Comparison of ENCODE assay signal across 1 cellular context in the genomic region with DNA sequence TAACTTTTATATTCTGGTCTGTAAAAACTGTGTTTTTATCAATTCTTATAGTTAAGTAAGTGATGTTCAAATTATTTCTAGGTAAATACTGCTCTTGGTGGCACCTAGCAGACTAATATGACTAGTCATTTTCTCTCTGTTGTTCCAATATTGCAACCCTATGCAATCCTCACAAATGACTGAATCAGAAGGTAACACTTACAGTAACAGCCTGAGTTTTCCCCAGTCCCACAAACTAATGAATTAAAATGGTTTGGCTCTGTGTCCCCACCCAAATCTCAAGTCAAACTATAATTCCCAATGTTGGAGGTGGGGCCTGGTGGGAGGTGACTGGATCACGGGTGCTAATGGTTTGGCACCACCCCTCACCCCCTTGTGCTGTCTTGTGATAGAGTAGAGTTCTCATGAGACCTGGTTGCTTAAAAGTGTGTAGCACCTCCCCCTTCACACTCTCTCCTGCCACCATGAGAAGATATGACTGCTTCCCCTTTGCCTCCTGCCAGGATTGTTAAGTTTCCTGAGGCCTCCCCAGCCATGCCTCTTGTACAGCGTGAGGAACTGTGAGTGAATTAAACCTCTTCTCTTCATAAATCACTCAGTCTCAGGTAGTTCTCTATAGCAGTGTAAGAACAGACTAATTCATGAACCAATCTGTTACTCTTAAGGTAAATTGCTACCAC.
TF ChIP-seq lines count a peak whose summit lies in the region.

No MANE protein-coding gene starts in this region.

TF ChIP-seq in K562, 482 proteins besides CTCF, POLR2A, EP300 and RAD21 (continued from another document):
- TF ChIP-seq, protein P1, sequence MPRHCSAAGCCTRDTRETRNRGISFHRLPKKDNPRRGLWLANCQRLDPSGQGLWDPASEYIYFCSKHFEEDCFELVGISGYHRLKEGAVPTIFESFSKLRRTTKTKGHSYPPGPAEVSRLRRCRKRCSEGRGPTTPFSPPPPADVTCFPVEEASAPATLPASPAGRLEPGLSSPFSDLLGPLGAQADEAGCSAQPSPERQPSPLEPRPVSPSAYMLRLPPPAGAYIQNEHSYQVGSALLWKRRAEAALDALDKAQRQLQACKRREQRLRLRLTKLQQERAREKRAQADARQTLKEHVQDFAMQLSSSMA (CRISPR knock-in tag; IDR thresholded peaks at IDR 0.05): no peak
- peak; percentile 84 for TF ChIP-seq CEBPG (CRISPR knock-in tag; IDR thresholded peaks at IDR 0.05)
- peak; percentile 42 to 81 for TF ChIP-seq CEBPG (tag; conservative IDR thresholded peaks at IDR 0.05 in 1 of 2, IDR thresholded peaks at IDR 0.05 in 1 of 2)
- peak; percentile 64; the same call in 1 of the 2 replicates for TF ChIP-seq ZNF175 (CRISPR knock-in tag; IDR thresholded peaks at IDR 0.05; ENCODE audit: low read depth)
- TF ChIP-seq SMARCA5 (IDR thresholded peaks at IDR 0.05): peak; percentile 43; the same call in 1 of the 2 replicates
- TF ChIP-seq ZNF766 (CRISPR knock-in tag; conservative IDR thresholded peaks at IDR 0.05): peak; percentile 97
- TF ChIP-seq XRCC3 (IDR thresholded peaks at IDR 0.05): 0 out of 2 replicates have a peak, but pooled peaks have one; percentile 19
- peak; percentile 75 for TF ChIP-seq MEIS2 (IDR thresholded peaks at IDR 0.05; ENCODE audit: partially characterized antibody)
- TF ChIP-seq MAFG (tag; conservative IDR thresholded peaks at IDR 0.05): peak; percentile 46; the same call in 1 of the 2 replicates
- peak; percentile 85 for TF ChIP-seq CC2D1A (IDR thresholded peaks at IDR 0.05)
- TF ChIP-seq, protein P2, sequence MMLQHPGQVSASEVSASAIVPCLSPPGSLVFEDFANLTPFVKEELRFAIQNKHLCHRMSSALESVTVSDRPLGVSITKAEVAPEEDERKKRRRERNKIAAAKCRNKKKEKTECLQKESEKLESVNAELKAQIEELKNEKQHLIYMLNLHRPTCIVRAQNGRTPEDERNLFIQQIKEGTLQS (IDR thresholded peaks at IDR 0.05): peak; percentile 39; the same call in 1 of the 2 replicates
- TF ChIP-seq, protein P2 (CRISPR knock-in tag; conservative IDR thresholded peaks at IDR 0.05): no peak
- TF ChIP-seq SMAD2 (IDR thresholded peaks at IDR 0.05; ENCODE audit: low read depth, low read length): no peak
- TF ChIP-seq, protein P3, sequence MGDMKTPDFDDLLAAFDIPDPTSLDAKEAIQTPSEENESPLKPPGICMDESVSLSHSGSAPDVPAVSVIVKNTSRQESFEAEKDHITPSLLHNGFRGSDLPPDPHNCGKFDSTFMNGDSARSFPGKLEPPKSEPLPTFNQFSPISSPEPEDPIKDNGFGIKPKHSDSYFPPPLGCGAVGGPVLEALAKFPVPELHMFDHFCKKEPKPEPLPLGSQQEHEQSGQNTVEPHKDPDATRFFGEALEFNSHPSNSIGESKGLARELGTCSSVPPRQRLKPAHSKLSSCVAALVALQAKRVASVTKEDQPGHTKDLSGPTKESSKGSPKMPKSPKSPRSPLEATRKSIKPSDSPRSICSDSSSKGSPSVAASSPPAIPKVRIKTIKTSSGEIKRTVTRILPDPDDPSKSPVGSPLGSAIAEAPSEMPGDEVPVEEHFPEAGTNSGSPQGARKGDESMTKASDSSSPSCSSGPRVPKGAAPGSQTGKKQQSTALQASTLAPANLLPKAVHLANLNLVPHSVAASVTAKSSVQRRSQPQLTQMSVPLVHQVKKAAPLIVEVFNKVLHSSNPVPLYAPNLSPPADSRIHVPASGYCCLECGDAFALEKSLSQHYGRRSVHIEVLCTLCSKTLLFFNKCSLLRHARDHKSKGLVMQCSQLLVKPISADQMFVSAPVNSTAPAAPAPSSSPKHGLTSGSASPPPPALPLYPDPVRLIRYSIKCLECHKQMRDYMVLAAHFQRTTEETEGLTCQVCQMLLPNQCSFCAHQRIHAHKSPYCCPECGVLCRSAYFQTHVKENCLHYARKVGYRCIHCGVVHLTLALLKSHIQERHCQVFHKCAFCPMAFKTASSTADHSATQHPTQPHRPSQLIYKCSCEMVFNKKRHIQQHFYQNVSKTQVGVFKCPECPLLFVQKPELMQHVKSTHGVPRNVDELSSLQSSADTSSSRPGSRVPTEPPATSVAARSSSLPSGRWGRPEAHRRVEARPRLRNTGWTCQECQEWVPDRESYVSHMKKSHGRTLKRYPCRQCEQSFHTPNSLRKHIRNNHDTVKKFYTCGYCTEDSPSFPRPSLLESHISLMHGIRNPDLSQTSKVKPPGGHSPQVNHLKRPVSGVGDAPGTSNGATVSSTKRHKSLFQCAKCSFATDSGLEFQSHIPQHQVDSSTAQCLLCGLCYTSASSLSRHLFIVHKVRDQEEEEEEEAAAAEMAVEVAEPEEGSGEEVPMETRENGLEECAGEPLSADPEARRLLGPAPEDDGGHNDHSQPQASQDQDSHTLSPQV (IDR thresholded peaks at IDR 0.05): peak; percentile 51; the same call in 1 of the 2 replicates
- TF ChIP-seq MTA1 (IDR thresholded peaks at IDR 0.05; ENCODE audit: borderline replicate concordance): peak; percentile 35; the same call in 1 of the 2 replicates
- no peak for TF ChIP-seq HOXB6 (CRISPR knock-in tag; IDR thresholded peaks at IDR 0.05; ENCODE audit: borderline replicate concordance)
- TF ChIP-seq C11orf30 (IDR thresholded peaks at IDR 0.05; ENCODE audit: low read depth): peak; percentile 55; the same call in 1 of the 2 replicates
- TF ChIP-seq MEF2A (IDR thresholded peaks at IDR 0.05; ENCODE audit: control insufficient read depth, low read depth, low read length): no peak
- TF ChIP-seq NFRKB (IDR thresholded peaks at IDR 0.05; ENCODE audit: low read depth): peak; percentile 41; the same call in 1 of the 2 replicates
TF ChIP-seq in K562: peak in this region for 47.
